In the genomic region with DNA sequence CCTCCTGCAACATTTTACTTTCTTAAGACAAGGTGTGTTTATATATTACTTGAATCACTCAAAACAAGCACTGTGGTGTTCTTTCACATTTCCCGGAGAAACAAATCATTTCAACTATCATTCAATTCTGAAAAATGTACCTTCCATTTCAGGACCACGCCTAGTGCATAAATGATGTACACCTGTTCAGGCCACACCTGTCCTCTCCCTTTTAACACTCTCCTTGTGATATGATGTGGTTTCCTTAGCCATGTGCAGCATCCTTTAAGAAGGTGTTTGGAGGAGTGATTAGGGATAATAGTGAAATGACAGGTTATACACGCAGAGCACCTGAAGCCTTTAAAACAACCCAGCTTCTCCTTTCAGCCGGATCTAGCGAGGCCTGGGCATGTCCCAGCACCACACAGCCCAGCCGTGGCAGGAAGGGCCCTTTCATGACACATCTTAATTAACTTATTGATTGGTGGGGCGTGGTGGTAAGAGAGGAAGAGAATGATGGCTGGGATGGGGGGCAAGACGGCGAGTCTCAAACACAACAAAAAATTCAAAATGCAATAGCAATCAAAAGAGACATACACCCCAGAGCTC, we compare ENCODE assay signal across 8 cellular contexts. TPM values are rescaled to one million over a fixed set of nuclear protein-coding genes. Genes with fewer than 3 reads are reported as not detected.
DNase-seq lines count a peak whose midpoint lies in the region; ATAC-seq and TF ChIP-seq lines count a peak whose summit lies in the region.

No MANE protein-coding gene starts in this region.

- peak overlapping the region; percentile 89 for H3K27ac ChIP-seq in SJCRH30
- H3K27ac ChIP-seq in rectal smooth muscle tissue (ENCODE audit: low read depth, low read length): no peak overlapping the region

- no peaks in the 10 kb centered on the region for H3K9me3 ChIP-seq in SJCRH30 (replicated peaks)

- no peaks in the 10 kb centered on the region for H3K36me3 ChIP-seq in SJCRH30
- H3K36me3 ChIP-seq in rectal smooth muscle tissue (ENCODE audit: control insufficient read depth, insufficient read depth, low read length): no peaks in the 10 kb centered on the region

- ATAC-seq in GM21447 (IDR thresholded peaks at IDR 0.05; ENCODE audit: unreplicated experiment) (no peak), GM18858 (IDR thresholded peaks at IDR 0.05; ENCODE audit: unreplicated experiment) (no peak)

- DNase-seq in GM12864 (ENCODE audit: low read depth) (no peak), SJCRH30 (no peak), fibroblast of pulmonary artery (ENCODE audit: low read depth) (no peak), NCI-H345 treated with DMSO at 0.1 percent for 48 hours (lab: John Stamatoyannopoulos, UW; ENCODE audit: unreplicated experiment) (no peak), mesenteric fat pad (ENCODE audit: low spot score) (no peak)

- no peaks in the 10 kb centered on the region for H3K27me3 ChIP-seq in SJCRH30
- no peaks in the 10 kb centered on the region for H3K27me3 ChIP-seq in rectal smooth muscle tissue (ENCODE audit: control insufficient read depth, insufficient read depth, low read length)

- no peak for TF ChIP-seq CTCF in GM12864 (IDR thresholded peaks at IDR 0.05; ENCODE audit: low read depth, low read length, missing control alignments)
- no peak for TF ChIP-seq CTCF in fibroblast of pulmonary artery (IDR thresholded peaks at IDR 0.05; ENCODE audit: low read length, missing control alignments)

- H3K4me3 ChIP-seq in GM12864 (ENCODE audit: low read depth, low read length): peak overlapping the region; percentile 43; the same call in 1 of the 2 replicates
- peak overlapping the region; percentile 72 for H3K4me3 ChIP-seq in SJCRH30
- peak overlapping the region; percentile 56 for H3K4me3 ChIP-seq in fibroblast of pulmonary artery (replicated peaks; ENCODE audit: low read depth, low read length)
- peak overlapping the region; percentile 74 for H3K4me3 ChIP-seq in rectal smooth muscle tissue (ENCODE audit: low read length)

- no peak overlapping the region for H3K9ac ChIP-seq in rectal smooth muscle tissue (ENCODE audit: low read length)

- H3K4me1 ChIP-seq in SJCRH30 (peaks cover 34% of the 10 kb centered on the region), rectal smooth muscle tissue (ENCODE audit: control insufficient read depth, insufficient read depth, low read length) (peaks cover 16% of the 10 kb centered on the region)

RNA-seq across cellular contexts. Expression of a gene that starts 26.9 kb away (rescaled TPM):
- 23.5 and 23.9 TPM in 2 replicates for total RNA-seq in SJCRH30 (2014; rRNA removed; shearing (Covaris generic))
- 103 TPM for total RNA-seq in mesenteric fat pad
